Comparison of ENCODE assay signal across 8 cellular contexts in genomic region chr11:61816736-61817455, GRCh38. TPM values are rescaled to one million over a fixed set of nuclear protein-coding genes. Genes with fewer than 3 reads are reported as not detected.
A peak's percentile ranks its signal among the peaks of the same experiment; 100 is the strongest.
DNase-seq lines count a peak whose midpoint lies in the region; ATAC-seq and TF ChIP-seq lines count a peak whose summit lies in the region.

Gene FADS1, minus strand, starts transcription at chr11:61817003. Its CDS starts 74 bp downstream, at chr11:61816929.

- H3K27ac ChIP-seq in coronary artery, result peak within 1 kb of the TSS; percentile 99

- H3K4me3 ChIP-seq in coronary artery, result peak within 1 kb of the TSS; percentile 88

- ATAC-seq in GM18907 (IDR thresholded peaks at IDR 0.05; ENCODE audit: unreplicated experiment), result peak; percentile 56
- peak; percentile 56 for ATAC-seq in HG03354 (IDR thresholded peaks at IDR 0.05; ENCODE audit: poor library complexity, severe bottlenecking, unreplicated experiment)
- peak; percentile 22 for ATAC-seq in left colon

- DNase-seq in AG08395 (ENCODE audit: low spot score) (peak; percentile 94), NCI-H510A (lab: John Stamatoyannopoulos, UW) (peak; percentile 95), coronary artery (ENCODE audit: low spot score) (peak; percentile 98), left colon (peak; percentile 84 to 87)
- peak; percentile 89 for DNase-seq in activated CD4-positive, alpha-beta T cell treated with anti-CD3 and anti-CD28 coated beads for 48 hours
- peak; percentile 49 to 69 for DNase-seq in stimulated activated CD4-positive, alpha-beta T cell treated with anti-CD3 and anti-CD28 coated beads, Interleukin-1b, Interleukin-23, amount 100 ng/mL, for 4 hours (ENCODE audit: low read depth in 2 of 2)

- intact Hi-C loops in left colon (cut with DNase I, micrococcal nuclease), result no loop called here

- no peak for TF ChIP-seq CTCF in coronary artery (IDR thresholded peaks at IDR 0.05)

RNA-seq across cellular contexts. Expression of gene FADS1, which starts in this region (rescaled TPM):
- total RNA-seq in left colon, result 1 to 10 TPM; 3.2 to 5.1 TPM

Comparison
In these comparisons a context has a peak if more than half of its experiments do, and no peak if none do; other contexts are left out.
1. Peak in every context shown above with its lines: DNase-seq, ATAC-seq, H3K4me3 ChIP-seq and H3K27ac ChIP-seq.